1 cellular context compared by ENCODE assay signal in genomic region chr12:2813214-2813554, GRCh38.
A peak's percentile ranks its signal among the peaks of the same experiment; 100 is the strongest.
TF ChIP-seq lines count a peak whose summit lies in the region.

No MANE protein-coding gene starts in this region.

TF ChIP-seq in K562, 482 proteins besides CTCF, POLR2A, EP300 and RAD21:
- no peak for TF ChIP-seq MGA (IDR thresholded peaks at IDR 0.05)
- TF ChIP-seq SIN3A (IDR thresholded peaks at IDR 0.05; ENCODE audit: borderline replicate concordance in 2 of 2, control insufficient read depth in 1 of 2, low read depth in 2 of 2, low read length in 2 of 2), result peak in 1 of 2 experiments; percentile 23; a peak in 1 of 4 replicates
- TF ChIP-seq ETS1 (conservative IDR thresholded peaks at IDR 0.05; ENCODE audit: control insufficient read depth, low read depth, low read length), result no peak
- TF ChIP-seq VEZF1 (CRISPR knock-in tag; IDR thresholded peaks at IDR 0.05), result 0 out of 2 replicates have a peak, but pooled peaks have one; percentile 2
- no peak for TF ChIP-seq ZC3H4 (CRISPR knock-in tag; IDR thresholded peaks at IDR 0.05; ENCODE audit: borderline replicate concordance)
- TF ChIP-seq ZNF589 (CRISPR knock-in tag; IDR thresholded peaks at IDR 0.05; ENCODE audit: low read depth), result 0 out of 2 replicates have a peak, but pooled peaks have one; percentile 18
- TF ChIP-seq ZNF134 (CRISPR knock-in tag; conservative IDR thresholded peaks at IDR 0.05), result no peak
- TF ChIP-seq TRIM25 (IDR thresholded peaks at IDR 0.05; ENCODE audit: borderline replicate concordance), result no peak
- no peak for TF ChIP-seq MXI1 (IDR thresholded peaks at IDR 0.05; ENCODE audit: low read depth, low read length)
